10 cellular contexts compared by ENCODE assay signal in the genomic region with DNA sequence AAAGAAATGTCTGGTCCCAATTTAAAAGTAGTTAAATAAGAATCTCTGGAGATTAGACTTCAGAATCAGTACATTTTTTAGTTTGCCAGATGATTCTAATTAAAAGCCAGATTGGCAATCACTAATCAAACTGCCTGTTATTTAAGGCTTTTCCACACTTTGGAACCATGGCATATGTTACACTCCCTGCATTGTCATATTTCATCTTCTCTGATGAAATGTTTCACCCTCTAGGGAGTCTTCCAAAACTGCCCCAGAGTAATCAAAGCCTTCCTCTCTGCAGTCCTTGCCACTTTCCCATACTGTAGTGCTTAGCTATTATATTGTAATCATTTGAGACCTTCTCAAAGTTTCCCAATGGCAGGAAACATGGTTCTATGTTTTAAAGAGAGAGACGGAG. TPM values are rescaled to one million over a fixed set of nuclear protein-coding genes. Genes with fewer than 3 reads are reported as not detected.
"Had no signal": no experiment of that assay in that cellular context is flagged by ENCODE, and none has a peak within 500 bp of the region (broad histone marks: within the 10 kb centered on the region; RNA-seq: fewer than 3 reads in every experiment).

No MANE protein-coding gene starts in this region.

- DNase-seq: GM23248, GOT3, H7, HFFc6, IMR-90 had no signal

- H3K9me3 ChIP-seq: HAP-1 had no signal

- H3K27ac Mint-ChIP-seq: HFFc6 had no signal

- H3K27ac ChIP-seq: GM23248 had no signal

- H3K4me3 ChIP-seq: GM23248, HAP-1, K562 had no signal

- H3K36me3 ChIP-seq: HAP-1 had no signal

- H3K9ac ChIP-seq: GM23248 had no signal

- ATAC-seq: HCT116, K562 had no signal

- H3K4me3 Mint-ChIP-seq: HFFc6 had no signal

- H3K4me1 ChIP-seq: HAP-1 had no signal

RNA-seq across cellular contexts. Expression of a gene that starts 17.5 kb away (rescaled TPM):
- total RNA-seq: GM23248, H4, H7, HFFc6, HT-29, IMR-90, K562 had no signal
- polyA plus RNA-seq: GM23248, IMR-90, K562 had no signal

RNA-seq across cellular contexts. Expression of a gene that starts 30.0 kb away (rescaled TPM):
- total RNA-seq: GM23248, H4, H7, HFFc6, HT-29, IMR-90, K562 had no signal
- polyA plus RNA-seq: GM23248, IMR-90, K562 had no signal

RNA-seq across cellular contexts. Expression of a gene that starts 36.3 kb away (rescaled TPM):
- total RNA-seq: GM23248, H4, H7, HFFc6, HT-29, IMR-90, K562 had no signal
- polyA plus RNA-seq: GM23248, IMR-90, K562 had no signal

RNA-seq across cellular contexts. Expression of a gene that starts 58.8 kb away (rescaled TPM):
- total RNA-seq: GM23248, H4, H7, HFFc6, HT-29, IMR-90, K562 had no signal
- polyA plus RNA-seq: GM23248, IMR-90, K562 had no signal
